Comparison of ENCODE assay signal across 18 cellular contexts in the genomic region with DNA sequence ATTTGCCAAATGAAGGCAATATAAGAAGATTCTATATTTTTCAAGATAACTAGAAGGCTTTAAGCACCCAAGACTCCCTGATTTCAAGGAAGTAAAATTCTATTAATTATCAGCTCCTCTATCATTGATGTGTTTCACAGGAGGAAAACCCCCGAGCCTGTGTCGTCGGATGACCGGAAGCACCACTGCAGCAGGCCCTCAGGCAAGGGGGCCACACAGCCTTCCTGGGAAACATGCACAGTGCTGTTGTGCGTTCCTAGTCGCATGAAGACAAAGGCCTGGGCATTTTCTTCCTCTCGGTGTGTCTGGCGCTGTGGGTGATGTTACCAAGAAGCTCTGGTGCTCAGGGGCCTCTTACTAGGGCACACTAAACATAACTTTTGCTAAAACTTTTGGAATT. TPM values are rescaled to one million over a fixed set of nuclear protein-coding genes. Genes with fewer than 3 reads are reported as not detected.
DNase-seq lines count a peak whose midpoint lies in the region; ATAC-seq and TF ChIP-seq lines count a peak whose summit lies in the region.
"Had no signal": no experiment of that assay in that cellular context is flagged by ENCODE, and none has a peak within 500 bp of the region (broad histone marks: within the 10 kb centered on the region; RNA-seq: fewer than 3 reads in every experiment).

No MANE protein-coding gene starts in this region.

- DNase-seq in Panc1 (ENCODE audit: low read depth, low spot score) (no peak), adrenal gland (no peak), osteocyte (ENCODE audit: extremely low spot score, unreplicated experiment) (peak; percentile 42), thyroid gland (no peak), SJCRH30 (no peak), NCI-H2227 (lab: John Stamatoyannopoulos, UW; ENCODE audit: unreplicated experiment) (no peak)
- DNase-seq: AML-193; CD4-positive, alpha-beta memory T cell; DMS153; DMS79; GDM1; GOT3; H7; HFFc6 had no signal

- 88 to 95% (median 92%) methylated on average over 4 to 8 of the region's 8 CpGs for WGBS in adrenal gland, 4 donors
- 92 to 97% methylated on average over 8 of the region's 8 CpGs for WGBS in thyroid gland, 2 donors

- ATAC-seq in Panc1: no peak
- ATAC-seq in HG02642 (IDR thresholded peaks at IDR 0.05; ENCODE audit: poor library complexity, unreplicated experiment): no peak
- no peak for ATAC-seq in HG03139 (IDR thresholded peaks at IDR 0.05; ENCODE audit: unreplicated experiment)
- ATAC-seq: HCT116 had no signal

- H3K4me3 ChIP-seq in Panc1 (ENCODE audit: low read depth in 2 of 2, low read length in 2 of 2) (no peak overlapping the region), adrenal gland (no peak overlapping the region), thyroid gland (replicated peaks in 1 of 3) (no peak overlapping the region), SJCRH30 (no peak overlapping the region)

- no peaks in the 10 kb centered on the region for H3K9me3 ChIP-seq in Panc1 (ENCODE audit: control insufficient read depth, insufficient read depth, low read depth, low read length)
- H3K9me3 ChIP-seq in adrenal gland (replicated peaks in 1 of 3): no peaks in the 10 kb centered on the region
- H3K9me3 ChIP-seq in thyroid gland: no peaks in the 10 kb centered on the region
- H3K9me3 ChIP-seq in SJCRH30 (replicated peaks): no peaks in the 10 kb centered on the region

- intact Hi-C loops in Panc1 (cut with micrococcal nuclease; ENCODE audit: unreplicated experiment): no loop called here
- intact Hi-C loops in adrenal gland (cut with DNase I): no loop called here
- intact Hi-C loops in thyroid gland (cut with DNase I): no loop called here

- H3K36me3 Mint-ChIP-seq in osteocyte (ENCODE audit: unreplicated experiment): peaks cover 7% of the 10 kb centered on the region
- H3K36me3 Mint-ChIP-seq: CD4-positive, alpha-beta memory T cell had no signal

- H3K36me3 ChIP-seq in Panc1 (ENCODE audit: control insufficient read depth, insufficient read depth, low read length): no peaks in the 10 kb centered on the region
- no peaks in the 10 kb centered on the region for H3K36me3 ChIP-seq in adrenal gland (replicated peaks in 1 of 2)
- no peaks in the 10 kb centered on the region for H3K36me3 ChIP-seq in thyroid gland
- peaks cover 12% of the 10 kb centered on the region for H3K36me3 ChIP-seq in SJCRH30

- TF ChIP-seq POLR2A in adrenal gland (IDR thresholded peaks at IDR 0.05) (no peak), thyroid gland (IDR thresholded peaks at IDR 0.05) (no peak)

- in situ Hi-C loops in Panc1 (cut with HindIII; ENCODE audit: low pct_unique_long_range_greater_than_20kb, low sequenced_read_pairs): no loop called here

- no peaks in the 10 kb centered on the region for H3K9me3 Mint-ChIP-seq in osteocyte (ENCODE audit: unreplicated experiment)
- H3K9me3 Mint-ChIP-seq: CD4-positive, alpha-beta memory T cell; HFFc6 had no signal

- H3K27me3 Mint-ChIP-seq in osteocyte (ENCODE audit: unreplicated experiment): no peaks in the 10 kb centered on the region
- H3K27me3 Mint-ChIP-seq: CD4-positive, alpha-beta memory T cell had no signal

- peaks cover 30% of the 10 kb centered on the region for H3K4me1 ChIP-seq in Panc1 (ENCODE audit: control insufficient read depth, insufficient read depth, low read length)
- peaks cover 21 to 38% of the 10 kb centered on the region in 2 donors for H3K4me1 ChIP-seq in adrenal gland (replicated peaks in 1 of 2)
- H3K4me1 ChIP-seq in thyroid gland: peaks cover 27 to 36% of the 10 kb centered on the region in 2 donors
- no peaks in the 10 kb centered on the region for H3K4me1 ChIP-seq in SJCRH30

- CTCF ChIA-PET in Panc1 (lab: Charles Lee): no interaction called here

- BruUV-seq in Panc1 (replicated peaks; lab: Mats Ljungman, UMichigan): no TSS peak

- TF ChIP-seq CTCF in Panc1 (IDR thresholded peaks at IDR 0.05) (no peak), adrenal gland (IDR thresholded peaks at IDR 0.05) (no peak), osteocyte (IDR thresholded peaks at IDR 0.05) (no peak), thyroid gland (IDR thresholded peaks at IDR 0.05) (no peak)

- H3K27me3 ChIP-seq in Panc1 (ENCODE audit: control insufficient read depth, insufficient read depth, low read length): no peaks in the 10 kb centered on the region
- H3K27me3 ChIP-seq in adrenal gland: no peaks in the 10 kb centered on the region
- no peaks in the 10 kb centered on the region for H3K27me3 ChIP-seq in thyroid gland
- no peaks in the 10 kb centered on the region for H3K27me3 ChIP-seq in SJCRH30

- no peak overlapping the region for H3K27ac Mint-ChIP-seq in osteocyte (ENCODE audit: unreplicated experiment)
- H3K27ac Mint-ChIP-seq: CD14-positive monocyte, HFFc6 had no signal

- H3K4me1 Mint-ChIP-seq in osteocyte (ENCODE audit: unreplicated experiment): peaks cover 5% of the 10 kb centered on the region
- H3K4me1 Mint-ChIP-seq: CD14-positive monocyte; CD4-positive, alpha-beta memory T cell had no signal

- H3K27ac ChIP-seq in Panc1 (ENCODE audit: low read length): peak overlapping the region; percentile 34; the same call in 1 of the 2 replicates
- peak overlapping the region; percentile 28 to 88 (median 72) for H3K27ac ChIP-seq in adrenal gland
- H3K27ac ChIP-seq in thyroid gland: peak overlapping the region; percentile 40 to 87 (median 84)
- H3K27ac ChIP-seq in SJCRH30: no peak overlapping the region

- no peak overlapping the region for H3K4me3 Mint-ChIP-seq in osteocyte (ENCODE audit: unreplicated experiment)
- H3K4me3 Mint-ChIP-seq: CD14-positive monocyte; CD4-positive, alpha-beta memory T cell; HFFc6 had no signal

- POLR2A ChIA-PET in Panc1 (lab: Charles Lee): no interaction called here

RNA-seq across cellular contexts. Expression of gene CLTCL1, which starts 16.4 kb away (rescaled TPM):
- total RNA-seq in Panc1 (2021; ENCODE audit: unreplicated experiment): 11.9 TPM
- 13.1 TPM for polyA plus RNA-seq in Panc1 (2012; ENCODE audit: insufficient read length)
- 10 to 100 TPM; 13.0 to 62.8 (median 15.0) TPM for total RNA-seq in adrenal gland
- polyA plus RNA-seq in adrenal gland: 10 to 100 TPM; 26.9 to 39.5 (median 28.6) TPM
- total RNA-seq in osteocyte: 7.9 and 10.1 TPM in 2 replicates
- 10 to 100 TPM in 3 of 4 donors, 1 to 10 TPM in 1; 8.5 to 19.2 (median 12.8) TPM for total RNA-seq in thyroid gland
- total RNA-seq in SJCRH30 (2014; rRNA removed; shearing (Covaris generic)): 7.1 and 7.5 TPM in 2 replicates
- polyA plus RNA-seq: CD4-positive, alpha-beta memory T cell had no signal
